9 cellular contexts compared by ENCODE assay signal in the genomic region with DNA sequence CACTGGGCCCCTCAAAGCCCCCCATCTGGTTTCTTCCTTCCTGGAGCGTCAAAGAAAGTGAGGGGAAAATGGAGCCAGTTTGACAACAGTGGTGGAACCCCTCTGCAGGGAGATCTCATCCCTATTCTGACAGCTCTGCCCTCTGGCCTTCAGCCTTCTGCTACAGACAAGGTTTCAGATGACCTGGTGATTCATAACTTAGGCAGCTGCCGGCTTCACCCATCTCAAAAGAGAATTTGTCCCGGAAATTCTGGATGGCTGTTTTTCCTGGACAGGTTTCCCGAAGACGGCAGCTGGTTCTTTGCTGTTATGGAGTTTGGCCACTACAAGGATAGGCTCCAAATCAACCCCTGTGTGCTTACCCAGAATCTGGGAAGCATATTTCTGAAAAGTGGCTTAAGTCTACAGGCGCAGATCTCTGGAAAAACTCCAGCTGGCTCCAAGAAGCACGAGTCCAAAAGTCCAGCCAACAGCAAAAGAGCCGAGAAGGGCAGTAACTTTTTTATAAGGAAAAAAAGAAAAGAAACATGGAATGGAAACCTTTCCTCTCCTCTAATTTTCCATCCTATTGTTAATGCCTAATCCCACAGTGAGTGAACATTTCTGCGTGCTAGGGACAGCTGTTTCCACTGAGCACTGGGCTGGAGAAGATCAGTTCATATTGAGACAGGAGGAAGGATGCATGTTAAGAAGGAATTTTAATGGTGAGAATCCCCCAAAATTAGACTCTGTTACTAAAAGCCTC. TPM values are rescaled to one million over a fixed set of nuclear protein-coding genes. Genes with fewer than 3 reads are reported as not detected.
DNase-seq lines count a peak whose midpoint lies in the region; ATAC-seq and TF ChIP-seq lines count a peak whose summit lies in the region.
"Had no signal": no experiment of that assay in that cellular context is flagged by ENCODE, and none has a peak within 500 bp of the region (broad histone marks: within the 10 kb centered on the region; RNA-seq: fewer than 3 reads in every experiment).

No MANE protein-coding gene starts in this region.

- TF ChIP-seq CTCF in fibroblast of pulmonary artery (IDR thresholded peaks at IDR 0.05; ENCODE audit: low read length, missing control alignments): no peak
- no peak for TF ChIP-seq CTCF in parathyroid adenoma (IDR thresholded peaks at IDR 0.05)

- H3K4me1 Mint-ChIP-seq in natural killer cell treated with Interleukin-12 subunit alpha and Interleukin-12 subunit beta and Interleukin-15 and Interleukin-18, amount 100 ng/mL, for 72 hours (ENCODE audit: low read depth in 2 of 2): no peaks in the 10 kb centered on the region

- H3K9me3 ChIP-seq in parathyroid adenoma (ENCODE audit: control insufficient read depth, low read length): no peaks in the 10 kb centered on the region

- no peak overlapping the region for H3K4me3 Mint-ChIP-seq in natural killer cell treated with Interleukin-12 subunit alpha and Interleukin-12 subunit beta and Interleukin-15 and Interleukin-18, amount 100 ng/mL, for 72 hours
- H3K4me3 Mint-ChIP-seq: activated naive CD8-positive, alpha-beta T cell had no signal

- no peaks in the 10 kb centered on the region for H3K79me2 ChIP-seq in parathyroid adenoma

- H3K27me3 ChIP-seq in parathyroid adenoma (ENCODE audit: control insufficient read depth, insufficient read depth, low read length): no peaks in the 10 kb centered on the region

- ATAC-seq in HG03095 (IDR thresholded peaks at IDR 0.05; ENCODE audit: unreplicated experiment): no peak
- ATAC-seq in GM21528 (IDR thresholded peaks at IDR 0.05; ENCODE audit: low FRiP score, unreplicated experiment): no peak
- ATAC-seq in natural killer cell treated with Interleukin-12 subunit alpha and Interleukin-12 subunit beta and Interleukin-15 and Interleukin-18, amount 100 ng/mL, for 72 hours: no peak

- H2AFZ ChIP-seq in parathyroid adenoma: peak overlapping the region; percentile 47

- DNase-seq in Daoy (ENCODE audit: low read depth) (peak; percentile 66), fibroblast of pulmonary artery (ENCODE audit: low read depth) (peak; percentile 99), middle frontal gyrus (ENCODE audit: extremely low spot score, low spot score) (no peak)
- no peak for DNase-seq in natural killer cell treated with Interleukin-12 subunit alpha and Interleukin-12 subunit beta and Interleukin-15 and Interleukin-18, amount 100 ng/mL, for 72 hours (ENCODE audit: low spot score)

- H3K27me3 Mint-ChIP-seq in natural killer cell treated with Interleukin-12 subunit alpha and Interleukin-12 subunit beta and Interleukin-15 and Interleukin-18, amount 100 ng/mL, for 72 hours: peaks cover 3 to 5% of the 10 kb centered on the region in 2 donors

- no peaks in the 10 kb centered on the region for H3K36me3 ChIP-seq in parathyroid adenoma (ENCODE audit: control insufficient read depth, insufficient read depth, low read length)

- H3K27ac Mint-ChIP-seq in natural killer cell treated with Interleukin-12 subunit alpha and Interleukin-12 subunit beta and Interleukin-15 and Interleukin-18, amount 100 ng/mL, for 72 hours: no peak overlapping the region
- H3K27ac Mint-ChIP-seq: activated naive CD8-positive, alpha-beta T cell had no signal

- peak overlapping the region; percentile 67 for H3K27ac ChIP-seq in parathyroid adenoma

- no peaks in the 10 kb centered on the region for H3K36me3 Mint-ChIP-seq in natural killer cell treated with Interleukin-12 subunit alpha and Interleukin-12 subunit beta and Interleukin-15 and Interleukin-18, amount 100 ng/mL, for 72 hours
- H3K36me3 Mint-ChIP-seq: activated naive CD8-positive, alpha-beta T cell had no signal

- H3K4me3 ChIP-seq in fibroblast of pulmonary artery (replicated peaks; ENCODE audit: low read depth, low read length): no peak overlapping the region
- H3K4me3 ChIP-seq in parathyroid adenoma (ENCODE audit: low read depth, low read length): no peak overlapping the region

- no peak overlapping the region for H3K4me2 ChIP-seq in parathyroid adenoma (ENCODE audit: low read length)

- no peak overlapping the region for H3K9ac ChIP-seq in parathyroid adenoma

- H3K4me1 ChIP-seq in parathyroid adenoma: peaks cover 7% of the 10 kb centered on the region

- no peaks in the 10 kb centered on the region for H3K9me3 Mint-ChIP-seq in natural killer cell treated with Interleukin-12 subunit alpha and Interleukin-12 subunit beta and Interleukin-15 and Interleukin-18, amount 100 ng/mL, for 72 hours

TF ChIP-seq in PFSK-1, 5 proteins besides CTCF, POLR2A, EP300 and RAD21:
- 0 out of 2 replicates have a peak, but pooled peaks have one; percentile 31 for TF ChIP-seq POLR2AphosphoS5 (IDR thresholded peaks at IDR 0.05; ENCODE audit: low read depth, low read length)
- TF ChIP-seq, protein P1, sequence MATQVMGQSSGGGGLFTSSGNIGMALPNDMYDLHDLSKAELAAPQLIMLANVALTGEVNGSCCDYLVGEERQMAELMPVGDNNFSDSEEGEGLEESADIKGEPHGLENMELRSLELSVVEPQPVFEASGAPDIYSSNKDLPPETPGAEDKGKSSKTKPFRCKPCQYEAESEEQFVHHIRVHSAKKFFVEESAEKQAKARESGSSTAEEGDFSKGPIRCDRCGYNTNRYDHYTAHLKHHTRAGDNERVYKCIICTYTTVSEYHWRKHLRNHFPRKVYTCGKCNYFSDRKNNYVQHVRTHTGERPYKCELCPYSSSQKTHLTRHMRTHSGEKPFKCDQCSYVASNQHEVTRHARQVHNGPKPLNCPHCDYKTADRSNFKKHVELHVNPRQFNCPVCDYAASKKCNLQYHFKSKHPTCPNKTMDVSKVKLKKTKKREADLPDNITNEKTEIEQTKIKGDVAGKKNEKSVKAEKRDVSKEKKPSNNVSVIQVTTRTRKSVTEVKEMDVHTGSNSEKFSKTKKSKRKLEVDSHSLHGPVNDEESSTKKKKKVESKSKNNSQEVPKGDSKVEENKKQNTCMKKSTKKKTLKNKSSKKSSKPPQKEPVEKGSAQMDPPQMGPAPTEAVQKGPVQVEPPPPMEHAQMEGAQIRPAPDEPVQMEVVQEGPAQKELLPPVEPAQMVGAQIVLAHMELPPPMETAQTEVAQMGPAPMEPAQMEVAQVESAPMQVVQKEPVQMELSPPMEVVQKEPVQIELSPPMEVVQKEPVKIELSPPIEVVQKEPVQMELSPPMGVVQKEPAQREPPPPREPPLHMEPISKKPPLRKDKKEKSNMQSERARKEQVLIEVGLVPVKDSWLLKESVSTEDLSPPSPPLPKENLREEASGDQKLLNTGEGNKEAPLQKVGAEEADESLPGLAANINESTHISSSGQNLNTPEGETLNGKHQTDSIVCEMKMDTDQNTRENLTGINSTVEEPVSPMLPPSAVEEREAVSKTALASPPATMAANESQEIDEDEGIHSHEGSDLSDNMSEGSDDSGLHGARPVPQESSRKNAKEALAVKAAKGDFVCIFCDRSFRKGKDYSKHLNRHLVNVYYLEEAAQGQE (IDR thresholded peaks at IDR 0.05; ENCODE audit: insufficient read depth in 1 of 2, low read depth in 2 of 2, low read length in 2 of 2): 0 out of 4 replicates have a peak, but pooled peaks of 1 of the 2 experiments have one; percentile 24
- no peak for TF ChIP-seq FOXP2 (optimal IDR thresholded peaks at IDR 0.05; ENCODE audit: borderline replicate concordance, extremely low read depth, extremely low read length, insufficient read depth)
- peak; percentile 63; the same call in 1 of the 2 replicates for TF ChIP-seq SIN3A (IDR thresholded peaks at IDR 0.05; ENCODE audit: borderline replicate concordance, insufficient read depth, low read length)
- TF ChIP-seq TAF1 (IDR thresholded peaks at IDR 0.05; ENCODE audit: borderline replicate concordance, insufficient read depth, low read length): no peak

RNA-seq across cellular contexts. Expression of a gene that starts 54.5 kb away (rescaled TPM):
- total RNA-seq in Daoy (2014; rRNA removed; shearing (Covaris generic)): not detected in 2 replicates
- not detected for polyA plus RNA-seq in PFSK-1 (2012; ENCODE audit: insufficient read length, low read depth)
- total RNA-seq in natural killer cell treated with Interleukin-12 subunit alpha and Interleukin-12 subunit beta and Interleukin-15 and Interleukin-18, amount 100 ng/mL, for 72 hours: not detected

Comparison
In these comparisons a context has a peak if more than half of its experiments do, and no peak if none do; other contexts are left out.
1. DNase-seq: peak in Daoy (single experiment) and fibroblast of pulmonary artery (single experiment); none in natural killer cell treated with Interleukin-12 subunit alpha and Interleukin-12 subunit beta and Interleukin-15 and Interleukin-18, amount 100 ng/mL, for 72 hours (single experiment) and middle frontal gyrus (single experiment).